Comparison of ENCODE assay signal across 23 cellular contexts in genomic region chr7:117548035-117548434, GRCh38.
DNase-seq lines count a peak whose midpoint lies in the region; ATAC-seq, FAIRE-seq and TF ChIP-seq lines count a peak whose summit lies in the region.
"Had no signal": no experiment of that assay in that cellular context is flagged by ENCODE, and none has a peak within 500 bp of the region (broad histone marks: within the 10 kb centered on the region; RNA-seq: fewer than 3 reads in every experiment).

No MANE protein-coding gene starts in this region.

- H2BK5ac ChIP-seq in H1 (ENCODE audit: low read depth, low read length) = no peak overlapping the region

- CTCF ChIA-PET in Caco-2 (lab: Charles Lee) = no interaction called here
- CTCF ChIA-PET in H1 (lab: Charles Lee; ENCODE audit: partially characterized antibody) = interaction anchor here (0.6 to 0.7 kb wide), 2 partner anchors 32 to 85 kb away, joined by 3 read pairs; no protein-coding TSS in a partner anchor
- CTCF ChIA-PET in activated CD8-positive, alpha-beta memory T cell treated with anti-CD3 and anti-CD28 coated beads, Interleukin-2, amount 10 ng/mL, durations not matched to agents 7 days and 5 days (lab: Charles Lee) = no interaction called here

- TF ChIP-seq EP300 in H1 (IDR thresholded peaks at IDR 0.05; ENCODE audit: borderline replicate concordance in 1 of 2, low read depth in 2 of 2, low read length in 2 of 2) = no peak

- no peak overlapping the region for H2BK20ac ChIP-seq in H1 (ENCODE audit: low read length)

- TF ChIP-seq CTCF in Caco-2 (IDR thresholded peaks at IDR 0.05; ENCODE audit: insufficient read depth in 1 of 2, low read depth in 1 of 2, low read length in 1 of 2, severe bottlenecking in 1 of 2, unreplicated experiment in 1 of 2) = no peak
- no peak for TF ChIP-seq CTCF in GM23338 (conservative IDR thresholded peaks at IDR 0.05; ENCODE audit: low read depth in 2 of 2)
- no peak for TF ChIP-seq CTCF in H1 (IDR thresholded peaks at IDR 0.05; ENCODE audit: control extremely low read depth in 1 of 3, insufficient read depth in 1 of 3, low read depth in 1 of 3, low read length in 3 of 3)
- no peak for TF ChIP-seq CTCF in retinal pigment epithelial cell (conservative IDR thresholded peaks at IDR 0.05; ENCODE audit: low read depth, low read length)

- no peaks in the 10 kb centered on the region for H3K9me3 Mint-ChIP-seq in Caco-2 (ENCODE audit: unreplicated experiment)
- no peaks in the 10 kb centered on the region for H3K9me3 Mint-ChIP-seq in GM23338
- H3K9me3 Mint-ChIP-seq in activated CD8-positive, alpha-beta memory T cell treated with anti-CD3 and anti-CD28 coated beads, Interleukin-2, amount 10 ng/mL, durations not matched to agents 7 days and 5 days (ENCODE audit: low read depth) = no peaks in the 10 kb centered on the region

- no peak for ATAC-seq in GM23338
- no peak for ATAC-seq in activated CD8-positive, alpha-beta memory T cell treated with anti-CD3 and anti-CD28 coated beads, Interleukin-2, amount 10 ng/mL, durations not matched to agents 7 days and 5 days
- ATAC-seq: HCT116 had no signal

- no peak overlapping the region for H3K4ac ChIP-seq in H1 (replicated peaks; ENCODE audit: insufficient read length, low read depth, low read length)

- H3K9me3 ChIP-seq in Caco-2 = no peaks in the 10 kb centered on the region
- H3K9me3 ChIP-seq in H1 (ENCODE audit: insufficient read depth in 2 of 2, low read depth in 1 of 2, low read length in 1 of 2) = no peaks in the 10 kb centered on the region
- H3K9me3 ChIP-seq: BE2C had no signal

- H3K36me3 ChIP-seq in Caco-2 (ENCODE audit: control insufficient read depth, insufficient read depth, low read length) (peaks cover 1% of the 10 kb centered on the region; the same call in 1 of the 2 replicates), GM23338 (ENCODE audit: insufficient read depth) (no peaks in the 10 kb centered on the region), H1 (ENCODE audit: control insufficient read depth in 2 of 4, insufficient read depth in 4 of 4, low read length in 3 of 4) (no peaks in the 10 kb centered on the region)
- H3K36me3 ChIP-seq: BE2C had no signal

- H3K4me3 Mint-ChIP-seq in Caco-2 (ENCODE audit: unreplicated experiment) (no peak overlapping the region), GM23338 (no peak overlapping the region)
- H3K4me3 Mint-ChIP-seq in activated CD8-positive, alpha-beta memory T cell treated with anti-CD3 and anti-CD28 coated beads, Interleukin-2, amount 10 ng/mL, durations not matched to agents 7 days and 5 days = no peak overlapping the region
- H3K4me3 Mint-ChIP-seq: CD4-positive, CD25-positive, alpha-beta regulatory T cell; CD8-positive, alpha-beta memory T cell; HFFc6 had no signal

- H3K36me3 Mint-ChIP-seq in Caco-2 (ENCODE audit: insufficient read depth, unreplicated experiment) = peaks cover 66% of the 10 kb centered on the region
- no peaks in the 10 kb centered on the region for H3K36me3 Mint-ChIP-seq in GM23338 (ENCODE audit: low read depth)
- no peaks in the 10 kb centered on the region for H3K36me3 Mint-ChIP-seq in activated CD8-positive, alpha-beta memory T cell treated with anti-CD3 and anti-CD28 coated beads, Interleukin-2, amount 10 ng/mL, durations not matched to agents 7 days and 5 days
- H3K36me3 Mint-ChIP-seq: CD4-positive, CD25-positive, alpha-beta regulatory T cell; CD8-positive, alpha-beta memory T cell had no signal

- H3K9me2 ChIP-seq in GM23338 (ENCODE audit: insufficient read depth) = 0 out of 2 replicates have a peak, but pooled peaks cover 5% of the 10 kb centered on the region

- no peak overlapping the region for H2BK120ac ChIP-seq in H1 (replicated peaks; ENCODE audit: low read depth, low read length)

- intact Hi-C loops in Caco-2 (cut with micrococcal nuclease; ENCODE audit: unreplicated experiment) (no loop called here), head of caudate nucleus (cut with DNase I) (no loop called here)

- no peak for TF ChIP-seq RAD21 in H1 (IDR thresholded peaks at IDR 0.05 in 1 of 2, conservative IDR thresholded peaks at IDR 0.05 in 1 of 2; ENCODE audit: low read depth in 2 of 2, low read length in 2 of 2)

- POLR2A ChIA-PET in Caco-2 (lab: Charles Lee) (no interaction called here), H1 (lab: Charles Lee; ENCODE audit: partially characterized antibody) (no interaction called here)

- no peak overlapping the region for H3K9ac ChIP-seq in H1 (replicated peaks in 1 of 4; ENCODE audit: extremely low read depth in 1 of 4, low read depth in 3 of 4, low read length in 3 of 4)
- H3K9ac ChIP-seq: GM23248, KMS-11 had no signal

- H3F3A ChIP-seq in GM23338 (replicated peaks; ENCODE audit: low read depth) = no peaks in the 10 kb centered on the region

- H2BK12ac ChIP-seq in H1 (ENCODE audit: low read depth, low read length) = no peak overlapping the region

- no peak overlapping the region for H4K91ac ChIP-seq in H1 (replicated peaks; ENCODE audit: insufficient read length, low read length)

- no peak overlapping the region for H3K23ac ChIP-seq in H1 (ENCODE audit: insufficient read length)

- no peaks in the 10 kb centered on the region for H4K20me1 ChIP-seq in GM23338 (replicated peaks; ENCODE audit: insufficient read depth)
- H4K20me1 ChIP-seq in H1 (replicated peaks in 1 of 2; ENCODE audit: control insufficient read depth in 1 of 2, insufficient read depth in 2 of 2, low read length in 2 of 2) = no peaks in the 10 kb centered on the region

- no peak overlapping the region for H3K14ac ChIP-seq in H1 (ENCODE audit: insufficient read length)

- peak overlapping the region; percentile 38; the same call in 1 of the 2 replicates for H2AFZ ChIP-seq in GM23338
- peak overlapping the region; percentile 97; the same call in 1 of the 2 replicates for H2AFZ ChIP-seq in H1 (ENCODE audit: low read length)
- H2AFZ ChIP-seq: GM23248 had no signal

- H3K23me2 ChIP-seq in H1 (ENCODE audit: low read depth, low read length) = no peaks in the 10 kb centered on the region

- 82% methylated on average over 2 of the region's 2 CpGs; no CpG with 5 or more reads in 1 of the 2 experiments for WGBS in H1 (ENCODE audit: extremely low coverage in 1 of 2, insufficient coverage in 1 of 2, insufficient read length in 1 of 2, insufficient replicate concordance in 2 of 2, low coverage in 1 of 2, low lambda C conversion rate in 2 of 2, missing lambda C conversion rate in 1 of 2), 2 experiments

- H3K27ac ChIP-seq in GM23338 (ENCODE audit: low read depth) (no peak overlapping the region), H1 (ENCODE audit: low read depth, low read length) (no peak overlapping the region)
- H3K27ac ChIP-seq: GM23248, KMS-11 had no signal

- H3K4me3 ChIP-seq in Caco-2 (ENCODE audit: low read depth, low read length) (no peak overlapping the region), GM23338 (no peak overlapping the region), H1 (ENCODE audit: extremely low read depth in 1 of 4, insufficient read depth in 2 of 4, low read depth in 3 of 4, low read length in 4 of 4) (no peak overlapping the region), retinal pigment epithelial cell (ENCODE audit: low read length) (no peak overlapping the region)
- H3K4me3 ChIP-seq: GM23248 had no signal

- H3K4me1 Mint-ChIP-seq in Caco-2 (ENCODE audit: low read depth, unreplicated experiment) = no peaks in the 10 kb centered on the region
- peaks cover 5% of the 10 kb centered on the region; the same call in 2 of the 3 replicates for H3K4me1 Mint-ChIP-seq in GM23338
- no peaks in the 10 kb centered on the region for H3K4me1 Mint-ChIP-seq in activated CD8-positive, alpha-beta memory T cell treated with anti-CD3 and anti-CD28 coated beads, Interleukin-2, amount 10 ng/mL, durations not matched to agents 7 days and 5 days
- H3K4me1 Mint-ChIP-seq: CD4-positive, CD25-positive, alpha-beta regulatory T cell; CD8-positive, alpha-beta memory T cell had no signal

- FAIRE-seq in H1 (lab: Jason Lieb, UNC) = no peak
- FAIRE-seq: GM12891, GM19239, HTR-8/SVneo had no signal

- H3K56ac ChIP-seq in H1 (replicated peaks; ENCODE audit: insufficient read length, low read depth, low read length) = no peak overlapping the region

- H4K8ac ChIP-seq in H1 (ENCODE audit: extremely low read depth, insufficient read depth, low read length) = no peak overlapping the region

- BruUV-seq in Caco-2 (replicated peaks; lab: Mats Ljungman, UMichigan) = no TSS peak

- H2AK5ac ChIP-seq in H1 (ENCODE audit: low read depth, low read length) = no peak overlapping the region

- no peaks in the 10 kb centered on the region for H3K79me1 ChIP-seq in H1 (ENCODE audit: low read depth, low read length)

- H3K4me2 ChIP-seq in GM23338 (no peak overlapping the region), H1 (ENCODE audit: insufficient read depth in 1 of 2, low read depth in 2 of 2, low read length in 2 of 2) (no peak overlapping the region)
- H3K4me2 ChIP-seq: KMS-11 had no signal

- TF ChIP-seq POLR2A in H1 (IDR thresholded peaks at IDR 0.05; ENCODE audit: control extremely low read depth in 1 of 2, low read depth in 2 of 2, low read length in 2 of 2) = no peak

- H3K27me3 ChIP-seq in Caco-2 (replicated peaks; ENCODE audit: control insufficient read depth, insufficient read depth, low read length) (no peaks in the 10 kb centered on the region), GM23338 (ENCODE audit: insufficient read depth) (no peaks in the 10 kb centered on the region), H1 (replicated peaks in 1 of 4; ENCODE audit: control insufficient read depth in 3 of 4, extremely low read depth in 1 of 4, insufficient read depth in 3 of 4, low read length in 3 of 4) (no peaks in the 10 kb centered on the region)

- no peak overlapping the region for H3K18ac ChIP-seq in H1 (ENCODE audit: extremely low read depth, low read length)

- peak overlapping the region; percentile 36 for H3K27ac Mint-ChIP-seq in Caco-2 (ENCODE audit: unreplicated experiment)
- H3K27ac Mint-ChIP-seq in GM23338 = peak overlapping the region; percentile 48; the same call in 1 of the 2 replicates
- no peak overlapping the region for H3K27ac Mint-ChIP-seq in activated CD8-positive, alpha-beta memory T cell treated with anti-CD3 and anti-CD28 coated beads, Interleukin-2, amount 10 ng/mL, durations not matched to agents 7 days and 5 days
- H3K27ac Mint-ChIP-seq: CD4-positive, CD25-positive, alpha-beta regulatory T cell; CD8-positive, alpha-beta memory T cell; HFFc6 had no signal

- no peak overlapping the region for H4K5ac ChIP-seq in H1 (ENCODE audit: insufficient read length, low read depth, low read length)

- H3K4me1 ChIP-seq in Caco-2 (0 out of 2 replicates have a peak, but pooled peaks cover under 1% of the 10 kb centered on the region), GM23338 (ENCODE audit: insufficient read depth) (no peaks in the 10 kb centered on the region), H1 (replicated peaks in 1 of 4; ENCODE audit: control insufficient read depth in 3 of 4, insufficient read depth in 4 of 4, low read length in 3 of 4) (no peaks in the 10 kb centered on the region; a peak in 1 of 7 replicates)
- H3K4me1 ChIP-seq: BE2C had no signal

- H2BK15ac ChIP-seq in H1 (ENCODE audit: low read length) = no peak overlapping the region

- DNase-seq in Caco-2 (no peak), GM23338 (ENCODE audit: low spot score) (no peak), H1 (ENCODE audit: low read depth in 1 of 2, low spot score in 2 of 2) (no peak), retinal pigment epithelial cell (ENCODE audit: low read depth) (peak; percentile 9), head of caudate nucleus (no peak), NCI-H2107 treated with DMSO at 0.1 percent for 48 hours (lab: John Stamatoyannopoulos, UW; ENCODE audit: unreplicated experiment) (no peak)
- no peak for DNase-seq in activated CD8-positive, alpha-beta memory T cell treated with anti-CD3 and anti-CD28 coated beads, Interleukin-2, amount 10 ng/mL, durations not matched to agents 7 days and 5 days
- DNase-seq: ACHN; BE2C; C1 segment of cervical spinal cord; CD4-positive, CD25-positive, alpha-beta regulatory T cell; CD8-positive, alpha-beta memory T cell; COR-L47; DMS153; DMS79; GM23248; H7; HFFc6 had no signal

- H3K79me2 ChIP-seq in GM23338 (replicated peaks; ENCODE audit: insufficient read depth) = no peaks in the 10 kb centered on the region
- no peaks in the 10 kb centered on the region for H3K79me2 ChIP-seq in H1 (ENCODE audit: control insufficient read depth in 1 of 2, insufficient read depth in 2 of 2, low read length in 2 of 2)

- H3K27me3 Mint-ChIP-seq in Caco-2 (ENCODE audit: insufficient read depth, unreplicated experiment) (no peaks in the 10 kb centered on the region), GM23338 (ENCODE audit: insufficient read depth, low read depth, poor library complexity) (no peaks in the 10 kb centered on the region)
- H3K27me3 Mint-ChIP-seq in activated CD8-positive, alpha-beta memory T cell treated with anti-CD3 and anti-CD28 coated beads, Interleukin-2, amount 10 ng/mL, durations not matched to agents 7 days and 5 days = no peaks in the 10 kb centered on the region
- H3K27me3 Mint-ChIP-seq: CD4-positive, CD25-positive, alpha-beta regulatory T cell; CD8-positive, alpha-beta memory T cell had no signal
